8 cellular contexts compared by ENCODE assay signal in the genomic region with DNA sequence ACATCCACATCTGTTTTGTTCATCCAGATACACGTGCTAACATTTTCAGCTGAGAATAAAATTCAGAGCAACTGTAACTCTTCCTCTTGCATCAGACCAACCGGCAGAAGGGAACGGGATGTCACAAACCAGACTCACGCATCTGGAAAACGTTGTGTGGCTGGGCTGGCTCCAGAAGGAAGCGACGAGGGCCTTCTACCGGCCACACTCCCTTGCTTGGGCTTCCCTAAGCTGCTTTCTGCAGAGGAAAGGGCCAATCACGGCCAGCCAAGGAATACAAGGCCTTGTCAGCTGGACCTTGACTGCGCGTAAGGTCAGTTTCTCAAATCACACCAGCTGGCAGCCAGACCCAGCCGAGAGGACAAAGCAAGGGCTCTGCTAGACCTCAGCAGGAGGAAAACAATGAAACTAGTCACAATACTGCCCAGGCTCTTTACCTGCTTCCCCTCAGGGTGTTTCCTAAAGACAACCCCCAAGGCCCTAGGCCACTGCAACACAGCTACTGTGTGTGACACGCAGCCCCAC.
DNase-seq lines count a peak whose midpoint lies in the region; ATAC-seq, FAIRE-seq and TF ChIP-seq lines count a peak whose summit lies in the region.

No MANE protein-coding gene starts in this region.

- no peak overlapping the region for H3K4me3 ChIP-seq in BE2C (ENCODE audit: low read depth, low read length)
- no peak overlapping the region for H3K4me3 ChIP-seq in PC-9
- H3K4me3 ChIP-seq in endothelial cell of umbilical vein (replicated peaks in 1 of 3; ENCODE audit: insufficient read depth in 1 of 3, low read depth in 1 of 3, low read length in 3 of 3): no peak overlapping the region
- no peak overlapping the region for H3K4me3 ChIP-seq in naive thymus-derived CD4-positive, alpha-beta T cell (ENCODE audit: low read length)

- H3K4me1 ChIP-seq in BE2C (peaks cover 37% of the 10 kb centered on the region), PC-9 (replicated peaks; ENCODE audit: insufficient read depth) (no peaks in the 10 kb centered on the region), endothelial cell of umbilical vein (ENCODE audit: control insufficient read depth, extremely low read depth, insufficient read depth, low read length) (no peaks in the 10 kb centered on the region)
- peaks cover 37 to 75% of the 10 kb centered on the region in 2 donors for H3K4me1 ChIP-seq in naive thymus-derived CD4-positive, alpha-beta T cell (ENCODE audit: control insufficient read depth in 2 of 2, insufficient read depth in 2 of 2, low read length in 2 of 2)

- TF ChIP-seq CTCF in BE2C (IDR thresholded peaks at IDR 0.05; ENCODE audit: low read depth, low read length): peak; percentile 19; the same call in 1 of the 2 replicates
- no peak for TF ChIP-seq CTCF in PC-9 (conservative IDR thresholded peaks at IDR 0.05)
- no peak for TF ChIP-seq CTCF in endothelial cell of umbilical vein (IDR thresholded peaks at IDR 0.05; ENCODE audit: extremely low read depth in 1 of 2, insufficient read depth in 1 of 2, low read depth in 1 of 2, low read length in 2 of 2)

- no TSS peak for BruUV-seq in PC-9 (replicated peaks; lab: Mats Ljungman, UMichigan)
- no TSS peak for BruUV-seq in endothelial cell of umbilical vein (replicated peaks; lab: Mats Ljungman, UMichigan)

- H3K9ac ChIP-seq in endothelial cell of umbilical vein (replicated peaks; ENCODE audit: extremely low read depth, insufficient read depth, low read length): no peak overlapping the region

- no peaks in the 10 kb centered on the region for H3K9me1 ChIP-seq in endothelial cell of umbilical vein (replicated peaks; ENCODE audit: control insufficient read depth, extremely low read depth, insufficient read depth, low read length)

- peak; percentile 31 for FAIRE-seq in endothelial cell of umbilical vein (lab: Jason Lieb, UNC)

- H3F3A ChIP-seq in PC-9 (ENCODE audit: insufficient read depth, low read depth): peaks cover 13% of the 10 kb centered on the region

- no peaks in the 10 kb centered on the region for H3K27me3 Mint-ChIP-seq in naive thymus-derived CD4-positive, alpha-beta T cell

- H3K79me2 ChIP-seq in PC-9 (ENCODE audit: low read depth) (no peaks in the 10 kb centered on the region), endothelial cell of umbilical vein (ENCODE audit: control insufficient read depth, insufficient read depth, low read length) (no peaks in the 10 kb centered on the region)

- peaks cover 58 to 99% (median 75%) of the 10 kb centered on the region in 7 donors for H3K4me1 Mint-ChIP-seq in naive thymus-derived CD4-positive, alpha-beta T cell

- H3K36me3 Mint-ChIP-seq in naive thymus-derived CD4-positive, alpha-beta T cell: peaks cover 21 to 64% (median 50%) of the 10 kb centered on the region in 5 donors

- H3K9me3 Mint-ChIP-seq in naive thymus-derived CD4-positive, alpha-beta T cell: peaks cover 0 to 15% (median 0%) of the 10 kb centered on the region in 11 donors

- peaks cover 8% of the 10 kb centered on the region for H3K36me3 ChIP-seq in BE2C
- H3K36me3 ChIP-seq in PC-9 (ENCODE audit: low read depth): peaks cover 29% of the 10 kb centered on the region; the same call in 1 of the 2 replicates
- H3K36me3 ChIP-seq in endothelial cell of umbilical vein (ENCODE audit: control insufficient read depth in 2 of 2, extremely low read depth in 1 of 2, insufficient read depth in 2 of 2, low read length in 2 of 2): no peaks in the 10 kb centered on the region
- peaks cover 4 to 40% (median 27%) of the 10 kb centered on the region in 3 experiments for H3K36me3 ChIP-seq in naive thymus-derived CD4-positive, alpha-beta T cell (ENCODE audit: control insufficient read depth in 2 of 3, insufficient read depth in 3 of 3, low read length in 3 of 3)

- TF ChIP-seq POLR2A in endothelial cell of umbilical vein (IDR thresholded peaks at IDR 0.05; ENCODE audit: low read depth, low read length): no peak

- POLR2A ChIA-PET in PC-9 (lab: Charles Lee; ENCODE audit: unreplicated experiment): no interaction called here
- POLR2A ChIA-PET in endothelial cell of umbilical vein (lab: Charles Lee): no interaction called here
- POLR2A ChIA-PET in naive thymus-derived CD4-positive, alpha-beta T cell (lab: Charles Lee): interaction anchor here (1.1 to 9.7 kb wide), 10 partner anchors 9 to 117 kb away, joined by 3 to 124 read pairs (median 6); partner anchors contain the start of gene SERINC5

- peak; percentile 73 for DNase-seq in BE2C
- no peak for DNase-seq in PC-9
- peak; percentile 44 for DNase-seq in endothelial cell of umbilical vein (ENCODE audit: low read depth, low spot score)
- peak in 1 of 9 donors; percentile 18 for DNase-seq in naive thymus-derived CD4-positive, alpha-beta T cell
- no peak for DNase-seq in central memory CD4-positive, alpha-beta T cell

- H3K27ac Mint-ChIP-seq in naive thymus-derived CD4-positive, alpha-beta T cell: peak overlapping the region; percentile 83 to 95 (median 89)

- CTCF ChIA-PET in PC-9 (lab: Charles Lee): no interaction called here
- CTCF ChIA-PET in endothelial cell of umbilical vein (lab: Charles Lee): no interaction called here
- CTCF ChIA-PET in naive thymus-derived CD4-positive, alpha-beta T cell (lab: Charles Lee): interaction anchor here (0.8 to 1.6 kb wide), 2 partner anchors 9 to 49 kb away, joined by 3 to 6 read pairs; no protein-coding TSS in a partner anchor

- peak overlapping the region in 9 of 10 donors; percentile 27 to 66 (median 47) for H3K4me3 Mint-ChIP-seq in naive thymus-derived CD4-positive, alpha-beta T cell

- H3K9me3 ChIP-seq in BE2C (no peaks in the 10 kb centered on the region), PC-9 (ENCODE audit: insufficient read depth, low read depth) (no peaks in the 10 kb centered on the region), endothelial cell of umbilical vein (replicated peaks; ENCODE audit: control insufficient read depth, insufficient read depth, low read length) (no peaks in the 10 kb centered on the region)
- H3K9me3 ChIP-seq in naive thymus-derived CD4-positive, alpha-beta T cell (ENCODE audit: control insufficient read depth in 2 of 3, low read length in 3 of 3): no peaks in the 10 kb centered on the region

- H3K27ac ChIP-seq in PC-9: 0 out of 2 replicates have a peak overlapping the region, but pooled peaks have one; percentile 26
- H3K27ac ChIP-seq in endothelial cell of umbilical vein (ENCODE audit: insufficient read depth, low read depth, low read length): no peak overlapping the region
- peak overlapping the region; percentile 64 for H3K27ac ChIP-seq in naive thymus-derived CD4-positive, alpha-beta T cell (ENCODE audit: low read depth, low read length)

- no peaks in the 10 kb centered on the region for H3K9me2 ChIP-seq in PC-9 (ENCODE audit: insufficient read depth)

- H3K27me3 ChIP-seq in BE2C: no peaks in the 10 kb centered on the region
- no peaks in the 10 kb centered on the region for H3K27me3 ChIP-seq in PC-9 (ENCODE audit: insufficient read depth, low read depth)
- H3K27me3 ChIP-seq in endothelial cell of umbilical vein (ENCODE audit: control insufficient read depth in 2 of 2, insufficient read depth in 2 of 2, low read length in 2 of 2): no peaks in the 10 kb centered on the region
- H3K27me3 ChIP-seq in naive thymus-derived CD4-positive, alpha-beta T cell (ENCODE audit: control insufficient read depth in 2 of 2, insufficient read depth in 2 of 2, low read length in 2 of 2): no peaks in the 10 kb centered on the region

- no peaks in the 10 kb centered on the region for H4K20me1 ChIP-seq in PC-9 (ENCODE audit: insufficient read depth)
- H4K20me1 ChIP-seq in endothelial cell of umbilical vein (replicated peaks; ENCODE audit: control insufficient read depth, extremely low read depth, insufficient read depth, low read length): no peaks in the 10 kb centered on the region

- no peak for ATAC-seq in naive thymus-derived CD4-positive, alpha-beta T cell
- no peak for ATAC-seq in HG03521 (IDR thresholded peaks at IDR 0.05; ENCODE audit: unreplicated experiment)
- no peak for ATAC-seq in HG03442 (IDR thresholded peaks at IDR 0.05; ENCODE audit: unreplicated experiment)
- no peak for ATAC-seq in GM19397 (IDR thresholded peaks at IDR 0.05; ENCODE audit: unreplicated experiment)

- intact Hi-C loops in PC-9 (cut with micrococcal nuclease; ENCODE audit: unreplicated experiment): no loop called here
- intact Hi-C loops in endothelial cell of umbilical vein (cut with micrococcal nuclease): no loop called here
- intact Hi-C loops in naive thymus-derived CD4-positive, alpha-beta T cell (cut with micrococcal nuclease): loop anchor here in 1 of 2 donors (2.0 kb wide), 1 partner anchor 40 kb away; no protein-coding TSS in a partner anchor

- H2AFZ ChIP-seq in PC-9: no peak overlapping the region
- no peak overlapping the region for H2AFZ ChIP-seq in endothelial cell of umbilical vein (ENCODE audit: low read depth, low read length)

- dilution Hi-C loops in endothelial cell of umbilical vein (cut with MboI; ENCODE audit: extremely low pct_ligation_motif_present, low sequenced_read_pairs): no loop called here

- H3K4me2 ChIP-seq in PC-9 (no peak overlapping the region), endothelial cell of umbilical vein (ENCODE audit: insufficient read depth, low read length) (no peak overlapping the region)

TF ChIP-seq in endothelial cell of umbilical vein, 7 proteins besides CTCF, POLR2A, EP300 and RAD21:
- TF ChIP-seq MYC (IDR thresholded peaks at IDR 0.05; ENCODE audit: low read depth, low read length) (no peak), MAX (IDR thresholded peaks at IDR 0.05; ENCODE audit: insufficient read depth, insufficient read length) (no peak), POLR2AphosphoS5 (IDR thresholded peaks at IDR 0.05; ENCODE audit: insufficient read depth, low read depth, low read length) (no peak), JUN (IDR thresholded peaks at IDR 0.05; ENCODE audit: borderline replicate concordance, insufficient read depth, insufficient read length, low read depth) (no peak), EZH2 (IDR thresholded peaks at IDR 0.05; ENCODE audit: borderline replicate concordance, low read depth, low read length, severe bottlenecking) (no peak), GATA2 (IDR thresholded peaks at IDR 0.05; ENCODE audit: insufficient read depth, insufficient read length, low read depth, low read length) (no peak)

Comparison
In these comparisons a context has a peak if more than half of its experiments do, and no peak if none do; other contexts are left out.
1. DNase-seq: peak in BE2C (single experiment) and endothelial cell of umbilical vein (single experiment); none in PC-9 (0 of 2) and central memory CD4-positive, alpha-beta T cell (single experiment).